2 cellular contexts compared by ENCODE assay signal in genomic region chr11:77422690-77423089, GRCh38.
A peak's percentile ranks its signal among the peaks of the same experiment; 100 is the strongest.
TF ChIP-seq lines count a peak whose summit lies in the region.

No MANE protein-coding gene starts in this region.

TF ChIP-seq in liver, 16 proteins besides CTCF, POLR2A, EP300 and RAD21 (continued from another document):
- no peak for TF ChIP-seq ZBTB33 (IDR thresholded peaks at IDR 0.05)
- TF ChIP-seq FOXA1 (IDR thresholded peaks at IDR 0.05), result no peak
- no peak for TF ChIP-seq REST (IDR thresholded peaks at IDR 0.05)
- TF ChIP-seq HNF4G (IDR thresholded peaks at IDR 0.05), result no peak
- TF ChIP-seq ATF3 (IDR thresholded peaks at IDR 0.05), result no peak
- no peak for TF ChIP-seq YY1 (IDR thresholded peaks at IDR 0.05)
- TF ChIP-seq FOXA2 (IDR thresholded peaks at IDR 0.05), result no peak
- TF ChIP-seq GABPA (IDR thresholded peaks at IDR 0.05 in 1 of 2, conservative IDR thresholded peaks at IDR 0.05 in 1 of 2), result no peak
- TF ChIP-seq MAX (IDR thresholded peaks at IDR 0.05), result no peak
- TF ChIP-seq TAF1 (conservative IDR thresholded peaks at IDR 0.05), result no peak
- peak in 1 of 2 donors; percentile 10 for TF ChIP-seq RXRA (IDR thresholded peaks at IDR 0.05)
- TF ChIP-seq HNF4A (conservative IDR thresholded peaks at IDR 0.05), result peak; percentile 60 to 70

TF ChIP-seq in HepG2, 621 proteins besides CTCF, POLR2A, EP300 and RAD21 (continued from another document):
- TF ChIP-seq ZNF737 (CRISPR knock-in tag; IDR thresholded peaks at IDR 0.05; ENCODE audit: borderline replicate concordance) (no peak), STAT6 (CRISPR knock-in tag; IDR thresholded peaks at IDR 0.05; ENCODE audit: borderline replicate concordance) (no peak), ZBTB44 (CRISPR knock-in tag; IDR thresholded peaks at IDR 0.05) (no peak), YY1 (IDR thresholded peaks at IDR 0.05; ENCODE audit: insufficient read depth, insufficient replicate concordance, low read depth, low read length) (no peak), ZBTB38 (CRISPR knock-in tag; IDR thresholded peaks at IDR 0.05) (no peak)
